1 cellular context compared by ENCODE assay signal in genomic region chr6:131948692-131949614, GRCh38.
A peak's percentile ranks its signal among the peaks of the same experiment; 100 is the strongest.
TF ChIP-seq lines count a peak whose summit lies in the region.

No MANE protein-coding gene starts in this region.

TF ChIP-seq in IMR-90, 13 proteins besides CTCF, POLR2A, EP300 and RAD21 (continued from another document):
- TF ChIP-seq SMC3 (IDR thresholded peaks at IDR 0.05; ENCODE audit: low read depth, low read length) (0 out of 2 replicates have a peak, but pooled peaks have one; percentile 20), MAZ (IDR thresholded peaks at IDR 0.05; ENCODE audit: borderline replicate concordance, low read depth, low read length) (peak; percentile 35; the same call in 1 of the 2 replicates), NFE2L2 (IDR thresholded peaks at IDR 0.05; ENCODE audit: low read depth, low read length) (peak; percentile 36; the same call in 1 of the 2 replicates), MAFK (IDR thresholded peaks at IDR 0.05; ENCODE audit: low read depth, low read length) (peak; percentile 35)
